Comparison of ENCODE assay signal across 12 cellular contexts in the genomic region with DNA sequence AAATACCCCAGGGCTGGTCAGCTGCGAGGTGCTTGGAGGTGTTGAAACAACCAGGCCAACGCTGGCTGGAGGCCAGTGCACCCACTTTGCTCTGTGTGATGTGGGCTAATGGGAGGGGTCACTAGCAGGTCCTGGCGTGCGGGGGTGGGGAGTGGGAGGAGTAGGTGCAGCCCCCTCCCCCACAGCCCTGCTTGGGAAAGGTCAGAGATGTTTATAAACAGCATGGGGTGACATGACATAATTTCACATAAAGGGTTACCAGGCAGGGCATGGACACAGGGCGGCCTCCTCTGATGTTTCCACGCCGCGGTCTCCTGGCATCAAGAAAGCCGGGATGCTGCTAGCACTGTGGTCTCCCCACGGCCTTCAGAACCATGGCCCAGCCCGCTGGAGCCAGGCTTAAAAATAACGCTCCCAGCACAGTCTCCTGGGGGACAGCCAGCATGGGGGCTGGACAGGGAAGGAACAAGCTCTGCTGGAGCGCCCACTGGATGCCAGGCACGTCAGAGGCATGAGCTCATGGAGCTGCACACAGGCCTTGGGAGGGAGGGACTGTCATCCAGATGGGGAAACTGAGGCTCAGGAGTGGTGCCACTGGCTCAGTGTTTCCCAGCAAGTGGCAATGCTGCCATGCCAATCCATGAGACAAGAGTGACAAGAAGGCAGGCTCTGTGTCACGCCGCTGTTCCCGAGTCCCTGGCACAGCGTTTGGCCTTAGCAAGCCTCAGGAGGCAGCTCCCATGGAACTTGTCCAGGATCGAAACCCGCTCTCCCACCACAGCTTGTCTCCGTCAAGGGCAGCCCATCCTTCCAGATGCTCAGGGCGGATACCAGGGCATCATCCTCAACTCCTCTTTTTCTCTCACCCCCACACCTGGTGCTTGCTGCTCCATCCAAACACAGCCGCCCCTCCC.
DNase-seq lines count a peak whose midpoint lies in the region; ATAC-seq and TF ChIP-seq lines count a peak whose summit lies in the region.
"Had no signal": no experiment of that assay in that cellular context is flagged by ENCODE, and none has a peak within 500 bp of the region (broad histone marks: within the 10 kb centered on the region; RNA-seq: fewer than 3 reads in every experiment).

No MANE protein-coding gene starts in this region.

- H3K27me3 Mint-ChIP-seq in type B pancreatic cell = peaks cover 4% of the 10 kb centered on the region
- peaks cover 0 to 4% (median 2%) of the 10 kb centered on the region in 5 donors for H3K27me3 Mint-ChIP-seq in naive thymus-derived CD8-positive, alpha-beta T cell
- H3K27me3 Mint-ChIP-seq: CD4-positive, alpha-beta T cell had no signal

- H3K56ac ChIP-seq in mesendoderm (ENCODE audit: low read length) = no peak overlapping the region

- H3K4me1 ChIP-seq in GM23248 (ENCODE audit: insufficient read depth) (peaks cover 17% of the 10 kb centered on the region), liver (ENCODE audit: control insufficient read depth in 4 of 4, insufficient read depth in 4 of 4, low read length in 3 of 4) (peaks cover 27 to 91% (median 58%) of the 10 kb centered on the region in 4 donors), spleen (peaks cover 0 to 63% (median 35%) of the 10 kb centered on the region in 6 donors), mesendoderm (ENCODE audit: control insufficient read depth, low read depth, low read length) (no peaks in the 10 kb centered on the region)

- no peaks in the 10 kb centered on the region for H3K27me3 ChIP-seq in GM23248 (replicated peaks; ENCODE audit: insufficient read depth)
- no peaks in the 10 kb centered on the region for H3K27me3 ChIP-seq in dorsolateral prefrontal cortex
- no peaks in the 10 kb centered on the region for H3K27me3 ChIP-seq in liver (ENCODE audit: control insufficient read depth in 4 of 4, insufficient read depth in 4 of 4, low read length in 3 of 4)
- no peaks in the 10 kb centered on the region for H3K27me3 ChIP-seq in spleen (replicated peaks in 1 of 7)
- no peaks in the 10 kb centered on the region for H3K27me3 ChIP-seq in mesendoderm (ENCODE audit: insufficient read depth, low read length, poor library complexity)

- H3K27ac ChIP-seq in GM23248 = no peak overlapping the region
- peak overlapping the region in 57 of 59 donors; percentile 13 to 93 (median 80) for H3K27ac ChIP-seq in dorsolateral prefrontal cortex
- H3K27ac ChIP-seq in liver (ENCODE audit: low read depth in 1 of 2, low read length in 2 of 2) = peak overlapping the region; percentile 91 to 94
- peak overlapping the region in 5 of 8 donors; percentile 7 to 59 (median 46) for H3K27ac ChIP-seq in spleen
- H3K27ac ChIP-seq in mesendoderm (ENCODE audit: low read depth, low read length) = no peak overlapping the region

- no peak overlapping the region for H2BK120ac ChIP-seq in mesendoderm (ENCODE audit: low read depth, low read length)

- H3K36me3 Mint-ChIP-seq in type B pancreatic cell = no peaks in the 10 kb centered on the region
- H3K36me3 Mint-ChIP-seq in naive thymus-derived CD8-positive, alpha-beta T cell = no peaks in the 10 kb centered on the region

- WGBS in GM23248 (ENCODE audit: low coverage in 1 of 2, low lambda C conversion rate in 2 of 2, missing lambda C conversion rate in 2 of 2), 2 experiments = 32 to 42% methylated on average over 19 to 23 of the region's 23 CpGs
- WGBS in liver = 35% methylated on average over 23 of the region's 23 CpGs
- 74 to 85% (median 85%) methylated on average over 14 to 23 of the region's 23 CpGs for WGBS in spleen, 5 donors
- WGBS in mesendoderm (ENCODE audit: extremely low coverage, insufficient coverage, low lambda C conversion rate) = no CpG with 5 or more reads among the region's 23 CpGs

- H3K23ac ChIP-seq in mesendoderm (ENCODE audit: low read length) = no peak overlapping the region

- H3K9me3 ChIP-seq in GM23248 (ENCODE audit: low read depth) = no peaks in the 10 kb centered on the region
- no peaks in the 10 kb centered on the region for H3K9me3 ChIP-seq in liver (ENCODE audit: control insufficient read depth in 4 of 4, low read length in 3 of 4)
- no peaks in the 10 kb centered on the region for H3K9me3 ChIP-seq in spleen

- no peaks in the 10 kb centered on the region for H3K9me3 Mint-ChIP-seq in type B pancreatic cell
- no peaks in the 10 kb centered on the region for H3K9me3 Mint-ChIP-seq in naive thymus-derived CD8-positive, alpha-beta T cell
- H3K9me3 Mint-ChIP-seq: CD4-positive, alpha-beta T cell; neural crest cell; T-helper 2 cell treated with Interferon-gamma antibody and Interleukin-4, amounts not matched to agents 5 μg/mL and 100 μg/mL, for 36 hours had no signal

- peaks cover 19% of the 10 kb centered on the region for H3K4me1 Mint-ChIP-seq in type B pancreatic cell (ENCODE audit: unreplicated experiment)
- H3K4me1 Mint-ChIP-seq in naive thymus-derived CD8-positive, alpha-beta T cell = peaks cover 0 to 3% (median 1%) of the 10 kb centered on the region in 4 donors

- no peak for ATAC-seq in naive thymus-derived CD8-positive, alpha-beta T cell
- no peak for ATAC-seq in GM19397 (IDR thresholded peaks at IDR 0.05; ENCODE audit: unreplicated experiment)

- 0 out of 2 replicates have a peak overlapping the region, but pooled peaks have one; percentile 1 for H2AFZ ChIP-seq in GM23248

- H3K9me2 ChIP-seq in GM23248 (ENCODE audit: insufficient read depth) = no peaks in the 10 kb centered on the region

- TF ChIP-seq CTCF in dorsolateral prefrontal cortex (IDR thresholded peaks at IDR 0.05 in 54 of 56, conservative IDR thresholded peaks at IDR 0.05 in 2 of 56; ENCODE audit: low read depth in 1 of 56, partially characterized antibody in 56 of 56) (peak in 1 of 56 donors; percentile 10), liver (IDR thresholded peaks at IDR 0.05; ENCODE audit: low read depth, low read length, missing input control) (no peak), spleen (IDR thresholded peaks at IDR 0.05 in 8 of 11, conservative IDR thresholded peaks at IDR 0.05 in 3 of 11) (no peak), type B pancreatic cell (conservative IDR thresholded peaks at IDR 0.05) (no peak)

- no peak overlapping the region for H4K8ac ChIP-seq in mesendoderm (ENCODE audit: low read depth, low read length)

- H3K4me3 ChIP-seq in GM23248 (no peak overlapping the region), dorsolateral prefrontal cortex (peak overlapping the region in 2 of 59 donors; percentile 12 to 15), liver (ENCODE audit: low read depth in 1 of 3, low read length in 3 of 3) (no peak overlapping the region), spleen (no peak overlapping the region), mesendoderm (ENCODE audit: low read length) (no peak overlapping the region)

- H3F3A ChIP-seq in GM23248 (ENCODE audit: insufficient read depth) = no peaks in the 10 kb centered on the region

- POLR2A ChIA-PET in naive thymus-derived CD8-positive, alpha-beta T cell (lab: Charles Lee) = no interaction called here

- no peaks in the 10 kb centered on the region for H3K36me3 ChIP-seq in GM23248 (ENCODE audit: low read depth)
- no peaks in the 10 kb centered on the region for H3K36me3 ChIP-seq in liver (ENCODE audit: control insufficient read depth in 4 of 4, insufficient read depth in 3 of 4, low read depth in 1 of 4, low read length in 3 of 4)
- no peaks in the 10 kb centered on the region for H3K36me3 ChIP-seq in spleen
- H3K36me3 ChIP-seq in mesendoderm (ENCODE audit: control insufficient read depth, insufficient read depth, low read length) = no peaks in the 10 kb centered on the region

- H3K4me3 Mint-ChIP-seq in type B pancreatic cell = no peak overlapping the region
- no peak overlapping the region for H3K4me3 Mint-ChIP-seq in naive thymus-derived CD8-positive, alpha-beta T cell
- H3K4me3 Mint-ChIP-seq: CD4-positive, alpha-beta T cell; neural crest cell; T-helper 2 cell treated with Interferon-gamma antibody and Interleukin-4, amounts not matched to agents 5 μg/mL and 100 μg/mL, for 36 hours had no signal

- intact Hi-C loops in dorsolateral prefrontal cortex (cut with DNase I) = loop anchor here in 1 of 2 donors (10.0 kb wide), 1 partner anchor 176 kb away; no protein-coding TSS in a partner anchor
- intact Hi-C loops in spleen (cut with DNase I; ENCODE audit: low total_unique reads) = no loop called here

- no peak overlapping the region for H2AK5ac ChIP-seq in mesendoderm (ENCODE audit: low read length)

- H2BK5ac ChIP-seq in mesendoderm (ENCODE audit: low read length) = no peak overlapping the region

- in situ Hi-C loops in GM23248 (cut with MboI) = no loop called here

- H2BK15ac ChIP-seq in mesendoderm (replicated peaks; ENCODE audit: low read depth) = no peak overlapping the region

- H3K18ac ChIP-seq in mesendoderm (ENCODE audit: low read length) = no peak overlapping the region

- H3K27ac Mint-ChIP-seq in type B pancreatic cell = no peak overlapping the region
- H3K27ac Mint-ChIP-seq in naive thymus-derived CD8-positive, alpha-beta T cell = peak overlapping the region in 1 of 10 donors; percentile 56
- H3K27ac Mint-ChIP-seq: CD4-positive, alpha-beta T cell; T-helper 2 cell treated with Interferon-gamma antibody and Interleukin-4, amounts not matched to agents 5 μg/mL and 100 μg/mL, for 36 hours had no signal

- TF ChIP-seq POLR2A in spleen (IDR thresholded peaks at IDR 0.05) = no peak

- H4K20me1 ChIP-seq in GM23248 (ENCODE audit: insufficient read depth) = no peaks in the 10 kb centered on the region

- H3K79me2 ChIP-seq in GM23248 (ENCODE audit: insufficient read depth) (no peaks in the 10 kb centered on the region), mesendoderm (ENCODE audit: control insufficient read depth, insufficient read depth, low read length) (no peaks in the 10 kb centered on the region)

- TF ChIP-seq RAD21 in liver (IDR thresholded peaks at IDR 0.05) = peak in 1 of 2 donors; percentile 26

- H3K79me1 ChIP-seq in mesendoderm (ENCODE audit: low read length) = no peaks in the 10 kb centered on the region

- DNase-seq in GM23248 = peak; percentile 79
- DNase-seq in dorsolateral prefrontal cortex = peak; percentile 13 to 93 (median 80)
- DNase-seq in spleen = no peak
- no peak for DNase-seq in mesendoderm
- no peak for DNase-seq in type B pancreatic cell (ENCODE audit: extremely low spot score, unreplicated experiment)
- DNase-seq in naive thymus-derived CD8-positive, alpha-beta T cell = no peak
- DNase-seq: CD4-positive, alpha-beta T cell; NCI-H1417 treated with DMSO at 0.1 percent for 48 hours had no signal

- no peak overlapping the region for H3K4ac ChIP-seq in mesendoderm (ENCODE audit: low read depth, low read length)

- H4K5ac ChIP-seq in mesendoderm (ENCODE audit: low read length) = no peak overlapping the region

- H3K4me2 ChIP-seq in GM23248 (ENCODE audit: unreplicated experiment) (peak overlapping the region; percentile 23), mesendoderm (ENCODE audit: low read length) (no peak overlapping the region)

- H3K9ac ChIP-seq in GM23248 (peak overlapping the region; percentile 32; the same call in 1 of the 2 replicates), liver (ENCODE audit: low read depth in 1 of 2, low read length in 2 of 2) (peak overlapping the region; percentile 15 to 80), mesendoderm (ENCODE audit: low read length) (no peak overlapping the region)

TF ChIP-seq in liver, 16 proteins besides CTCF, POLR2A, EP300 and RAD21 (continues in another document):
- TF ChIP-seq RXRA (IDR thresholded peaks at IDR 0.05) = peak; percentile 96 to 97
- TF ChIP-seq, protein P1, sequence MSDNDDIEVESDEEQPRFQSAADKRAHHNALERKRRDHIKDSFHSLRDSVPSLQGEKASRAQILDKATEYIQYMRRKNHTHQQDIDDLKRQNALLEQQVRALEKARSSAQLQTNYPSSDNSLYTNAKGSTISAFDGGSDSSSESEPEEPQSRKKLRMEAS (IDR thresholded peaks at IDR 0.05) = peak; percentile 83

Comparison
In these comparisons a context has a peak if more than half of its experiments do, and no peak if none do; other contexts are left out.
1. DNase-seq: peak in GM23248 (single experiment) and dorsolateral prefrontal cortex (10 of 10); none in spleen (single experiment), mesendoderm (single experiment), type B pancreatic cell (single experiment) and naive thymus-derived CD8-positive, alpha-beta T cell (0 of 10).
2. H3K27ac ChIP-seq: peak in dorsolateral prefrontal cortex (57 of 59), liver (2 of 2) and spleen (5 of 8); none in GM23248 (single experiment) and mesendoderm (single experiment).